8 cellular contexts compared by ENCODE assay signal in genomic region chr6:33453361-33454008, GRCh38. TPM values are rescaled to one million over a fixed set of nuclear protein-coding genes. Genes with fewer than 3 reads are reported as not detected.
DNase-seq lines count a peak whose midpoint lies in the region; ATAC-seq, FAIRE-seq and TF ChIP-seq lines count a peak whose summit lies in the region.

No MANE protein-coding gene starts in this region.

- ATAC-seq in HG02759 (IDR thresholded peaks at IDR 0.05; ENCODE audit: unreplicated experiment) (no peak), GM21390 (IDR thresholded peaks at IDR 0.05; ENCODE audit: unreplicated experiment) (no peak)

- H3K36me3 ChIP-seq in BJ (ENCODE audit: control insufficient read depth, insufficient read depth, low read length): peaks cover 11% of the 10 kb centered on the region
- peaks cover 9% of the 10 kb centered on the region for H3K36me3 ChIP-seq in bronchial epithelial cell (ENCODE audit: control insufficient read depth, insufficient read depth, low read length)
- H3K36me3 ChIP-seq in mucosa of stomach (ENCODE audit: control insufficient read depth, insufficient read depth, low read length): no peaks in the 10 kb centered on the region

- CTCF ChIA-PET in BJ (lab: Yijun Ruan, JAX): interaction anchor here (0.8 to 1.1 kb wide), 3 partner anchors 38 to 69 kb away, joined by 3 read pairs; no protein-coding TSS in a partner anchor

- POLR2A ChIA-PET in BJ (lab: Charles Lee): no interaction called here

- in situ Hi-C loops in KBM-7 (cut with MboI; ENCODE audit: low pct_unique_long_range_greater_than_20kb, low sequenced_read_pairs): no loop called here

- H3K9ac ChIP-seq in mucosa of stomach (ENCODE audit: low read length): peak overlapping the region; percentile 87

- DNase-seq in BJ (ENCODE audit: low read depth): no peak
- peak; percentile 27 for DNase-seq in KBM-7
- DNase-seq in bronchial epithelial cell (ENCODE audit: low read depth): no peak
- no peak for DNase-seq in amygdala (lab: John Stamatoyannopoulos, UW)
- no peak for DNase-seq in D341Med (ENCODE audit: low spot score)

- H3K4me3 ChIP-seq in BJ (ENCODE audit: low read depth, low read length) (peak overlapping the region; percentile 93), bronchial epithelial cell (ENCODE audit: low read depth, low read length) (peak overlapping the region; percentile 88), mucosa of stomach (ENCODE audit: low read length) (peak overlapping the region; percentile 57)

- no peaks in the 10 kb centered on the region for H3K9me3 ChIP-seq in mucosa of stomach (ENCODE audit: control insufficient read depth, low read length)

- peaks cover 8% of the 10 kb centered on the region for H3K4me1 ChIP-seq in mucosa of stomach (ENCODE audit: control insufficient read depth, insufficient read depth, low read length)

- no peak for TF ChIP-seq CTCF in BJ (IDR thresholded peaks at IDR 0.05; ENCODE audit: insufficient read depth, low read depth, low read length)
- no peak for TF ChIP-seq CTCF in bronchial epithelial cell (IDR thresholded peaks at IDR 0.05; ENCODE audit: insufficient read depth, low read length, severe bottlenecking)

- no peaks in the 10 kb centered on the region for H3K27me3 ChIP-seq in BJ (ENCODE audit: control insufficient read depth, insufficient read depth, low read length)
- no peaks in the 10 kb centered on the region for H3K27me3 ChIP-seq in bronchial epithelial cell (ENCODE audit: control insufficient read depth, insufficient read depth, low read length)
- no peaks in the 10 kb centered on the region for H3K27me3 ChIP-seq in mucosa of stomach (ENCODE audit: control insufficient read depth, insufficient read depth, low read length)

- no peak for FAIRE-seq in bronchial epithelial cell (lab: Jason Lieb, UNC)

RNA-seq across cellular contexts. Expression of gene ZBTB9, which starts 0.9 kb away (rescaled TPM):
- polyA plus RNA-seq in BJ (2011; rRNA removed): 4.4 and 5.7 TPM in 2 replicates
- 6.5 and 8.1 TPM in 2 replicates for polyA minus RNA-seq in BJ (2011; rRNA and poly(A)+ RNA removed)
- 5.9 and 6.3 TPM in 2 replicates for total RNA-seq in bronchial epithelial cell

RNA-seq across cellular contexts. Expression of gene SYNGAP1, which starts 33.6 kb away (rescaled TPM):
- 4.2 and 5.7 TPM in 2 replicates for polyA plus RNA-seq in BJ (2011; rRNA removed)
- polyA minus RNA-seq in BJ (2011; rRNA and poly(A)+ RNA removed): 5.6 and 6.5 TPM in 2 replicates
- 0.79 and 0.90 TPM in 2 replicates for total RNA-seq in bronchial epithelial cell

RNA-seq across cellular contexts. Expression of gene CUTA, which starts 35.6 kb away (rescaled TPM):
- polyA plus RNA-seq in BJ (2011; rRNA removed): 347 and 369 TPM in 2 replicates
- 109 and 127 TPM in 2 replicates for polyA minus RNA-seq in BJ (2011; rRNA and poly(A)+ RNA removed)
- total RNA-seq in bronchial epithelial cell: 37.1 and 42.5 TPM in 2 replicates

RNA-seq across cellular contexts. Expression of gene PHF1, which starts 42.7 kb away (rescaled TPM):
- polyA plus RNA-seq in BJ (2011; rRNA removed): 37.8 and 54.6 TPM in 2 replicates
- polyA minus RNA-seq in BJ (2011; rRNA and poly(A)+ RNA removed): 24.4 and 25.0 TPM in 2 replicates
- total RNA-seq in bronchial epithelial cell: 7.6 and 13.2 TPM in 2 replicates
